Comparison of ENCODE assay signal across 8 cellular contexts in the genomic region with DNA sequence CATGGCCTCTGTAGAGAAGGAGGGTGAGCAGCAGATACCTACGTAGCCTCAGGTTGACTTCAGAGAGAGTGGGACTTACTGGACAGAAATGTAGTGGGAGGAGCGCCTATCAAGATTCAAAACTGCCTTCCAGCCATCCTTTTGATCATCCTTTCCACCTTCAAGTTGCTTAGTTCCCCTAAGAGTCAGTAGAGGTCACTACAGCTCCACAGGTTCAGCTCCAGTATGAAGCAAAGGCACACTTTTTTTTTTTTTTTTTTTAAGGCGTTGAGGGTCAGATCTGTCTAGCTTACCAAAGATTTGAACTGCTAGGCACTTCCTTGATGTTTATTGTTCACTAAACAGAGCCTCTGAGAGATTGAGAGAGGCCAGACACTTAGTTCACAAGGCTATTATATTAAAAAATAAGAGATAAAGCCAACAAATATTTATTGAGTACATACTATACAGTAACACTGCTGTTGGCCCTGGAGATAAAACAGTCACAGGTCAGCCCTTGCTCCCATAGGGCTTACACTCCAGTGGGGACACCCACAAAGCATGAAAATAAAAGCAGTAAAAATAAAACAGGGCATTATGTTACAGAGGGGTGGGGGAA. TPM values are rescaled to one million over a fixed set of nuclear protein-coding genes. Genes with fewer than 3 reads are reported as not detected.
DNase-seq lines count a peak whose midpoint lies in the region; ATAC-seq and TF ChIP-seq lines count a peak whose summit lies in the region.

No MANE protein-coding gene starts in this region.

- peak overlapping the region; percentile 75 to 89 for H3K27ac Mint-ChIP-seq in T-cell
- no peak overlapping the region for H3K27ac Mint-ChIP-seq in memory B cell

- peaks cover 0 to 42% (median 35%) of the 10 kb centered on the region in 9 donors for H3K36me3 ChIP-seq in heart left ventricle

- H3K9me3 ChIP-seq in heart left ventricle = no peaks in the 10 kb centered on the region

- H3K27ac ChIP-seq in heart left ventricle = peak overlapping the region in 1 of 12 donors; percentile 49

- ATAC-seq in heart left ventricle (peak; percentile 21 to 41 (median 30)), Right ventricle myocardium inferior (no peak), T-cell (replicated peaks in 1 of 4) (peak in 3 of 4 experiments; percentile 14 to 40 (median 21)), memory B cell (ENCODE audit: low read depth) (peak; percentile 42), GM21737 (IDR thresholded peaks at IDR 0.05; ENCODE audit: unreplicated experiment) (no peak), GM18511 (IDR thresholded peaks at IDR 0.05; ENCODE audit: unreplicated experiment) (no peak)

- intact Hi-C loops in heart left ventricle (cut with DNase I) (loop anchor here (1.0 to 10.0 kb wide), 7 partner anchors 74 to 144 kb away; no protein-coding TSS in a partner anchor), Right ventricle myocardium inferior (cut with DNase I) (loop anchor here (1.0 to 5.0 kb wide), 3 partner anchors 76 to 144 kb away; no protein-coding TSS in a partner anchor)

- DNase-seq in heart left ventricle = no peak
- no peak for DNase-seq in Right ventricle myocardium inferior (ENCODE audit: missing footprints)
- DNase-seq in MV-4-11 (lab: John Stamatoyannopoulos, UW) = peak; percentile 81
- peak in 24 of 34 experiments; percentile 9 to 56 (median 36) for DNase-seq in T-cell
- DNase-seq in dermis blood vessel endothelial cell = peak; percentile 87
- peak; percentile 33 to 53 for DNase-seq in memory B cell (ENCODE audit: low spot score in 2 of 2)

- TF ChIP-seq CTCF in heart left ventricle (IDR thresholded peaks at IDR 0.05) = peak; percentile 52 to 81 (median 71)

- POLR2A ChIA-PET in T-cell (lab: Charles Lee) = interaction anchor here in 1 of 2 donors (0.6 kb wide), 1 partner anchor 145 kb away, joined by 3 read pairs; no protein-coding TSS in a partner anchor

- H3K27me3 ChIP-seq in heart left ventricle = no peaks in the 10 kb centered on the region

- peaks cover 0 to 32% (median 25%) of the 10 kb centered on the region in 12 donors for H3K4me1 ChIP-seq in heart left ventricle

- no peak for TF ChIP-seq POLR2A in heart left ventricle (IDR thresholded peaks at IDR 0.05)

- H3K36me3 Mint-ChIP-seq in T-cell (peaks cover 35% of the 10 kb centered on the region), memory B cell (peaks cover 15% of the 10 kb centered on the region)

- no peaks in the 10 kb centered on the region for H3K9me3 Mint-ChIP-seq in T-cell
- no peaks in the 10 kb centered on the region for H3K9me3 Mint-ChIP-seq in memory B cell

- H3K4me3 Mint-ChIP-seq in T-cell (no peak overlapping the region), memory B cell (no peak overlapping the region)

- H3K4me1 Mint-ChIP-seq in T-cell (peaks cover 27 to 36% (median 32%) of the 10 kb centered on the region in 3 donors), memory B cell (peaks cover 17% of the 10 kb centered on the region)

- no peak overlapping the region for H3K4me3 ChIP-seq in heart left ventricle

- CTCF ChIA-PET in T-cell (lab: Charles Lee) = interaction anchor here (0.6 to 2.8 kb wide), 20 partner anchors 13 to 669 kb away, joined by 3 to 32 read pairs (median 4); a partner anchor contains a TSS

- H3K27me3 Mint-ChIP-seq in T-cell = no peaks in the 10 kb centered on the region
- H3K27me3 Mint-ChIP-seq in memory B cell = no peaks in the 10 kb centered on the region

- WGBS in heart left ventricle, 4 donors = 49 to 56% (median 52%) methylated on average over 3 of the region's 3 CpGs

RNA-seq across cellular contexts. Expression of a gene that starts 3.1 kb away (rescaled TPM):
- 1 to 10 TPM in 5 of 9 donors, under 1 TPM in 4; 0.51 to 4.9 (median 1.1) TPM for total RNA-seq in heart left ventricle
- under 1 TPM; 0.79 to 0.88 TPM for polyA plus RNA-seq in heart left ventricle
- 0.70 TPM for total RNA-seq in Right ventricle myocardium inferior
- 1 to 10 TPM; 2.9 to 7.3 (median 5.2) TPM for total RNA-seq in T-cell
- 1.6 and 3.1 TPM in 2 replicates for total RNA-seq in dermis blood vessel endothelial cell

RNA-seq across cellular contexts. Expression of a gene that starts 16.6 kb away (rescaled TPM):
- total RNA-seq in heart left ventricle = 1 to 10 TPM in 2 of 9 donors, under 1 TPM in 5, not detected in 2; 0.19 to 1.7 (median 0.38) TPM
- under 1 TPM; 0.22 to 0.88 TPM for polyA plus RNA-seq in heart left ventricle
- 0.32 TPM for total RNA-seq in Right ventricle myocardium inferior
- total RNA-seq in T-cell = 10 to 100 TPM; 10.0 to 18.1 (median 14.5) TPM
- total RNA-seq in dermis blood vessel endothelial cell = 0.05 and 0.68 TPM in 2 replicates

RNA-seq across cellular contexts. Expression of a gene that starts 18.7 kb away (rescaled TPM):
- total RNA-seq in heart left ventricle (100 to 1,000 TPM in 6 of 9 donors, 10 to 100 TPM in 3; 60.8 to 170 (median 125) TPM), Right ventricle myocardium inferior (118 TPM), T-cell (100 to 1,000 TPM in 3 of 5 donors, 10 to 100 TPM in 2; 95.4 to 138 (median 113) TPM), dermis blood vessel endothelial cell (46.1 and 67.5 TPM in 2 replicates)
- 100 to 1,000 TPM; 136 to 156 TPM for polyA plus RNA-seq in heart left ventricle

RNA-seq across cellular contexts. Expression of a gene that starts 19.0 kb away (rescaled TPM):
- total RNA-seq in heart left ventricle (10 to 100 TPM in 4 of 9 donors, 1 to 10 TPM in 5; 7.9 to 19.2 (median 9.7) TPM), Right ventricle myocardium inferior (9.6 TPM), T-cell (10 to 100 TPM; 28.9 to 34.9 (median 32.9) TPM), dermis blood vessel endothelial cell (17.4 and 21.8 TPM in 2 replicates)
- polyA plus RNA-seq in heart left ventricle = 10 to 100 TPM; 11.2 to 15.4 TPM

RNA-seq across cellular contexts. Expression of a gene that starts 24.4 kb away (rescaled TPM):
- total RNA-seq in heart left ventricle (10 to 100 TPM in 6 of 9 donors, 1 to 10 TPM in 3; 6.7 to 30.6 (median 13.6) TPM), Right ventricle myocardium inferior (18.0 TPM), T-cell (100 to 1,000 TPM; 250 to 331 (median 274) TPM), dermis blood vessel endothelial cell (108 and 132 TPM in 2 replicates)
- polyA plus RNA-seq in heart left ventricle = 10 to 100 TPM; 17.5 to 17.9 TPM

Comparison
In these comparisons a context has a peak if more than half of its experiments do, and no peak if none do; other contexts are left out.
1. ATAC-seq: peak in heart left ventricle (4 of 4), T-cell (3 of 4) and memory B cell (single experiment); none in Right ventricle myocardium inferior (single experiment), GM21737 (single experiment) and GM18511 (single experiment).
2. DNase-seq: peak in MV-4-11 (single experiment), T-cell (24 of 34), dermis blood vessel endothelial cell (single experiment) and memory B cell (2 of 2); none in heart left ventricle (0 of 5) and Right ventricle myocardium inferior (single experiment).